7 cellular contexts compared by ENCODE assay signal in the genomic region with DNA sequence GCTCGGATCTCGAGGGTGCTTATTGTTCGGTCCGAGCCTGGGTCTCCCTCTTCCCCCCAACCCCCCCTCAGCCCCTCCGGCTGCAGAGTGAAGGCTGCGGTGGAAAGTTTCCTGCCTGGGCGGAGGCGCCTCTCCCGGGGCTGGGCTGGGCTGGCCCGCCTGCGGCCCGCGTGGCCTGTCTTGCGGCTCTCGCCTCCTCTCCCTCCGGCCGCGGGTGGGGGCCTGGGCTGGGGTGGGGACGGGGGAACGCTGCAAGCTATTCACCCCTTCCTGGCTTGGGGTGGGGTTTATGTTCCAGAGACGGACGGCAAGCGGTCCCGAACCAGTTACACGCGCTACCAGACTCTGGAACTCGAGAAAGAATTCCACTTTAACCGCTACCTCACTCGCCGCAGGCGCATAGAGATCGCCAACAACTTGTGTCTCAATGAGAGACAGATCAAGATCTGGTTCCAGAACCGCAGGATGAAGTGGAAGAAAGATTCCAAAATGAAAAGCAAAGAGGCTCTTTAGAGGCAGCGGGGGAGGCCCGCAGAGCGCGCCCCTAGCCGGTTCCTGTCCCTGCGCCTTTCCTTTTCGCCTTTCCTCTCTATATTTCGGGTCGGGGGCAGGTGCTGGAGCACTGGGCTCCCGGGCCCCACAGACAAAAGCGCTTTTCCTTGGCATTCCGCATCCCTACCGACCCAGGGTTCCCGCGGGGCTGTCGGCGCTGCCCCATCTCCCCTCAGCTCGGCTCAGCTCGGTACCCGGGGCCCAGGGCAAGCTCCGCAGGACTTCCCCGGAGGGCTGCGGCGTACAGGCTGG. TPM values are rescaled to one million over a fixed set of nuclear protein-coding genes. Genes with fewer than 3 reads are reported as not detected.
DNase-seq lines count a peak whose midpoint lies in the region; ATAC-seq, FAIRE-seq and TF ChIP-seq lines count a peak whose summit lies in the region.
"Had no signal": no experiment of that assay in that cellular context is flagged by ENCODE, and none has a peak within 500 bp of the region (broad histone marks: within the 10 kb centered on the region; RNA-seq: fewer than 3 reads in every experiment).

No MANE protein-coding gene starts in this region.

- 0 out of 3 replicates have a peak, but pooled peaks have one; percentile 13 for ATAC-seq in RWPE2 (ENCODE audit: low read depth)
- ATAC-seq in left colon, result peak; percentile 17
- no peak for ATAC-seq in HG03521 (IDR thresholded peaks at IDR 0.05; ENCODE audit: unreplicated experiment)

- TF ChIP-seq CTCF in RWPE2 (IDR thresholded peaks at IDR 0.05; ENCODE audit: poor library complexity, severe bottlenecking), result no peak

- H3K9me3 ChIP-seq in RWPE2 (ENCODE audit: severe bottlenecking) (no peaks in the 10 kb centered on the region), small intestine (ENCODE audit: control insufficient read depth, low read depth) (no peaks in the 10 kb centered on the region)

- H3K4me1 ChIP-seq in RWPE2 (ENCODE audit: insufficient read depth, poor library complexity, severe bottlenecking) (no peaks in the 10 kb centered on the region), small intestine (ENCODE audit: control insufficient read depth in 2 of 2, insufficient read depth in 1 of 2, low read depth in 1 of 2, low read length in 1 of 2) (no peaks in the 10 kb centered on the region)

- H3K27ac ChIP-seq in RWPE2 (ENCODE audit: poor library complexity, severe bottlenecking), result no peak overlapping the region
- H3K27ac ChIP-seq in small intestine (ENCODE audit: low read depth in 1 of 2, low read length in 1 of 2), result no peak overlapping the region

- peak overlapping the region; percentile 34 for H3K4me3 ChIP-seq in RWPE2 (ENCODE audit: severe bottlenecking)
- H3K4me3 ChIP-seq in small intestine (ENCODE audit: low read depth in 1 of 2, low read length in 2 of 2), result peak overlapping the region in 1 of 2 donors; percentile 10

- peaks cover 83% of the 10 kb centered on the region for H3K27me3 ChIP-seq in RWPE2 (ENCODE audit: insufficient read depth, poor library complexity, severe bottlenecking)
- peaks cover 21 to 31% of the 10 kb centered on the region in 2 donors for H3K27me3 ChIP-seq in small intestine (ENCODE audit: control insufficient read depth in 2 of 2, insufficient read depth in 2 of 2, low read length in 2 of 2)

- intact Hi-C loops in left colon (cut with DNase I, micrococcal nuclease), result loop anchor here in 1 of 2 donors (5.0 kb wide), 1 partner anchor 158 kb away; no protein-coding TSS in a partner anchor

- WGBS in small intestine, 3 donors, result 24 to 33% (median 24%) methylated on average over 52 to 57 of the region's 57 CpGs

- H3K36me3 ChIP-seq in RWPE2 (ENCODE audit: low read depth) (no peaks in the 10 kb centered on the region), small intestine (ENCODE audit: control insufficient read depth in 2 of 2, insufficient read depth in 2 of 2, low read length in 2 of 2) (no peaks in the 10 kb centered on the region)

- FAIRE-seq in small intestine (lab: Jason Lieb, UNC), result no peak

- DNase-seq in ACHN (peak; percentile 30), RWPE2 (ENCODE audit: low spot score) (no peak), left colon (no peak), NCI-H345 (lab: John Stamatoyannopoulos, UW) (no peak), small intestine (no peak)
- DNase-seq: NCI-H446 had no signal

- in situ Hi-C loops in ACHN (cut with HindIII; ENCODE audit: low pct_ligation_motif_present, low pct_unique_long_range_greater_than_20kb, low sequenced_read_pairs), result no loop called here

RNA-seq across cellular contexts. Expression of a gene that starts 1.3 kb away (rescaled TPM):
- not detected for total RNA-seq in left colon
- under 1 TPM in 1 of 3 donors, not detected in 2; 0.63 TPM for polyA plus RNA-seq in small intestine

RNA-seq across cellular contexts. Expression of a gene that starts 5.9 kb away (rescaled TPM):
- total RNA-seq in left colon, result not detected
- 1 to 10 TPM in 2 of 3 donors, not detected in 1; 1.5 to 1.9 TPM for polyA plus RNA-seq in small intestine

RNA-seq across cellular contexts. Expression of a gene that starts 19.5 kb away (rescaled TPM):
- total RNA-seq in left colon, result under 1 TPM in 1 of 2 donors, not detected in 1; 0.18 TPM
- 1 to 10 TPM in 1 of 3 donors, under 1 TPM in 1, not detected in 1; 0.54 to 1.1 TPM for polyA plus RNA-seq in small intestine

RNA-seq across cellular contexts. Expression of a gene that starts 25.4 kb away (rescaled TPM):
- total RNA-seq in left colon, result not detected
- polyA plus RNA-seq in small intestine, result under 1 TPM in 1 of 3 donors, not detected in 2; 0.03 TPM

RNA-seq across cellular contexts. Expression of a gene that starts 34.2 kb away (rescaled TPM):
- not detected for total RNA-seq in left colon
- polyA plus RNA-seq in small intestine, result not detected
